Comparison of ENCODE assay signal across 21 cellular contexts in genomic region chr9:129009584-129010141, GRCh38. TPM values are rescaled to one million over a fixed set of nuclear protein-coding genes. Genes with fewer than 3 reads are reported as not detected.
A peak's percentile ranks its signal among the peaks of the same experiment; 100 is the strongest.
DNase-seq lines count a peak whose midpoint lies in the region; ATAC-seq, FAIRE-seq and TF ChIP-seq lines count a peak whose summit lies in the region.
"Had no signal": no experiment of that assay in that cellular context is flagged by ENCODE, and none has a peak within 500 bp of the region (broad histone marks: within the 10 kb centered on the region; RNA-seq: fewer than 3 reads in every experiment).

No MANE protein-coding gene starts in this region.

- POLR2A ChIA-PET in HepG2 (lab: Yijun Ruan, JAX): no interaction called here

- no peak for TF ChIP-seq POLR2A in HepG2 (IDR thresholded peaks at IDR 0.05; ENCODE audit: insufficient read depth in 1 of 2, low read depth in 2 of 2, low read length in 2 of 2)
- TF ChIP-seq POLR2A in transverse colon (IDR thresholded peaks at IDR 0.05): no peak

- no TSS peak for BruUV-seq in HepG2 (replicated peaks; lab: Mats Ljungman, UMichigan)

- H3K27ac ChIP-seq in RWPE2 (ENCODE audit: poor library complexity, severe bottlenecking) (no peak overlapping the region), HepG2 (ENCODE audit: extremely low read length, insufficient read depth, low read length) (no peak overlapping the region), transverse colon (no peak overlapping the region)
- H3K27ac ChIP-seq: A549, SK-N-MC had no signal

- H3K36me3 Mint-ChIP-seq in stimulated activated effector memory CD8-positive, alpha-beta T cell treated with anti-CD3 and anti-CD28 coated beads, Interleukin-12 subunit alpha, Interleukin-12 subunit beta, amount 100 ng/mL, for 72 hours: peaks cover 64% of the 10 kb centered on the region

- H3K9me3 Mint-ChIP-seq in stimulated activated effector memory CD8-positive, alpha-beta T cell treated with anti-CD3 and anti-CD28 coated beads, Interleukin-12 subunit alpha, Interleukin-12 subunit beta, amount 100 ng/mL, for 72 hours: no peaks in the 10 kb centered on the region
- H3K9me3 Mint-ChIP-seq: H9 had no signal

- peaks cover 5% of the 10 kb centered on the region for H3K4me1 Mint-ChIP-seq in stimulated activated effector memory CD8-positive, alpha-beta T cell treated with anti-CD3 and anti-CD28 coated beads, Interleukin-12 subunit alpha, Interleukin-12 subunit beta, amount 100 ng/mL, for 72 hours

- H3K4me1 ChIP-seq in RWPE2 (ENCODE audit: insufficient read depth, poor library complexity, severe bottlenecking) (no peaks in the 10 kb centered on the region), HepG2 (ENCODE audit: insufficient read depth, low read length) (no peaks in the 10 kb centered on the region), HAP-1 (no peaks in the 10 kb centered on the region), transverse colon (peaks cover 0 to 9% (median 2%) of the 10 kb centered on the region in 4 donors)
- H3K4me1 ChIP-seq: A549 had no signal

- TF ChIP-seq RAD21 in HepG2 (CRISPR knock-in tag; IDR thresholded peaks at IDR 0.05): no peak

- H3K4me3 ChIP-seq in RWPE2 (ENCODE audit: severe bottlenecking) (no peak overlapping the region), HepG2 (replicated peaks in 1 of 3; ENCODE audit: insufficient read depth in 1 of 3, low read depth in 2 of 3, low read length in 3 of 3) (no peak overlapping the region), HAP-1 (no peak overlapping the region), transverse colon (no peak overlapping the region)
- H3K4me3 ChIP-seq: A549, SK-N-MC had no signal

- no peaks in the 10 kb centered on the region for H3K9me3 ChIP-seq in RWPE2 (ENCODE audit: severe bottlenecking)
- no peaks in the 10 kb centered on the region for H3K9me3 ChIP-seq in HepG2 (ENCODE audit: low read length)
- no peaks in the 10 kb centered on the region for H3K9me3 ChIP-seq in HAP-1
- H3K9me3 ChIP-seq in transverse colon: no peaks in the 10 kb centered on the region
- H3K9me3 ChIP-seq: A549, BE2C had no signal

- no peak overlapping the region for H3K4me3 Mint-ChIP-seq in stimulated activated effector memory CD8-positive, alpha-beta T cell treated with anti-CD3 and anti-CD28 coated beads, Interleukin-12 subunit alpha, Interleukin-12 subunit beta, amount 100 ng/mL, for 72 hours
- H3K4me3 Mint-ChIP-seq: H9 had no signal

- no peak for FAIRE-seq in HepG2 (lab: Jason Lieb, UNC)
- FAIRE-seq: A549 had no signal

- H3K9ac ChIP-seq in HepG2 (ENCODE audit: insufficient read depth, low read depth, low read length): no peak overlapping the region

- H3K27me3 ChIP-seq in RWPE2 (ENCODE audit: insufficient read depth, poor library complexity, severe bottlenecking) (no peaks in the 10 kb centered on the region), HepG2 (ENCODE audit: control insufficient read depth in 1 of 2, insufficient read depth in 2 of 2, low read length in 2 of 2) (no peaks in the 10 kb centered on the region), HAP-1 (ENCODE audit: low read depth) (no peaks in the 10 kb centered on the region), transverse colon (no peaks in the 10 kb centered on the region)
- H3K27me3 ChIP-seq: BE2C had no signal

- H3K36me3 ChIP-seq in RWPE2 (ENCODE audit: low read depth) (peaks cover 53% of the 10 kb centered on the region), HepG2 (replicated peaks in 1 of 2; ENCODE audit: control insufficient read depth in 1 of 2, insufficient read depth in 2 of 2, low read length in 2 of 2) (peaks cover 26 to 52% of the 10 kb centered on the region in 2 experiments), HAP-1 (replicated peaks) (peaks cover 48% of the 10 kb centered on the region), transverse colon (peaks cover 0 to 20% (median 7%) of the 10 kb centered on the region in 4 donors)

- ATAC-seq in RWPE2 (ENCODE audit: low read depth): no peak
- no peak for ATAC-seq in HepG2
- no peak for ATAC-seq in stimulated activated effector memory CD8-positive, alpha-beta T cell treated with anti-CD3 and anti-CD28 coated beads, Interleukin-12 subunit alpha, Interleukin-12 subunit beta, amount 100 ng/mL, for 72 hours
- ATAC-seq: A549 had no signal

- CTCF ChIA-PET in HepG2 (lab: Yijun Ruan, JAX; ENCODE audit: low intra/inter-chr PET ratio, low total read pairs): no interaction called here

- H3K79me2 ChIP-seq in HepG2 (ENCODE audit: insufficient read depth, low read length): no peaks in the 10 kb centered on the region

- H4K20me1 ChIP-seq in HepG2 (ENCODE audit: insufficient read depth, low read length): no peaks in the 10 kb centered on the region

- in situ Hi-C loops in HepG2 (cut with HindIII; ENCODE audit: extremely low pct_ligation_motif_present, low pct_unique_long_range_greater_than_20kb) (no loop called here), HAP-1 (cut with MboI; ENCODE audit: low sequenced_read_pairs) (no loop called here), transverse colon (cut with MboI; ENCODE audit: low pct_ligation_motif_present in 1 of 4, low pct_unique_long_range_greater_than_20kb in 1 of 4, low sequenced_read_pairs in 3 of 4) (no loop called here)

- TF ChIP-seq EP300 in HepG2 (IDR thresholded peaks at IDR 0.05; ENCODE audit: low read depth in 2 of 2, low read length in 2 of 2): no peak
- no peak for TF ChIP-seq EP300 in HepG2 (CRISPR knock-in tag; IDR thresholded peaks at IDR 0.05; ENCODE audit: borderline replicate concordance)
- no peak for TF ChIP-seq EP300 in transverse colon (IDR thresholded peaks at IDR 0.05; ENCODE audit: low read depth)

- intact Hi-C loops in HepG2 (cut with micrococcal nuclease; ENCODE audit: unreplicated experiment) (loop anchor here (10.0 kb wide), 1 partner anchor 155 kb away; no protein-coding TSS in a partner anchor), transverse colon (cut with DNase I; ENCODE audit: low total_unique reads) (no loop called here)

- no peak for TF ChIP-seq CTCF in RWPE2 (IDR thresholded peaks at IDR 0.05; ENCODE audit: poor library complexity, severe bottlenecking)
- no peak for TF ChIP-seq CTCF in HepG2 (CRISPR knock-in tag; IDR thresholded peaks at IDR 0.05)
- TF ChIP-seq CTCF in transverse colon (IDR thresholded peaks at IDR 0.05): no peak

- H2AFZ ChIP-seq in HepG2 (ENCODE audit: low read length): no peak overlapping the region

- DNase-seq in D341Med (ENCODE audit: low spot score) (peak; percentile 10), RWPE2 (ENCODE audit: low spot score) (peak; percentile 56), HepG2 (ENCODE audit: low spot score) (no peak), HuH-7.5 (ENCODE audit: low spot score) (no peak), HAP-1 (ENCODE audit: low spot score in 2 of 2) (no peak), transverse colon (no peak)
- no peak for DNase-seq in stimulated activated effector memory CD8-positive, alpha-beta T cell treated with anti-CD3 and anti-CD28 coated beads, Interleukin-12 subunit alpha, Interleukin-12 subunit beta, amount 100 ng/mL, for 72 hours (ENCODE audit: low spot score in 2 of 2)
- DNase-seq: BE2C, DMS79, H9, Kasumi-1, NCI-H1694, NCI-H2081, NCI-H2171, NCI-H345, NCI-H524 treated with DMSO at 0.1 percent for 48 hours, OCI-M1, SHP77 treated with DMSO at 0.1 percent for 48 hours, SW 1271 had no signal

- no peak overlapping the region for H3K4me2 ChIP-seq in HepG2 (ENCODE audit: low read depth, low read length)
- H3K4me2 ChIP-seq: A549 had no signal

- WGBS in HepG2 (ENCODE audit: low lambda C conversion rate): 98% methylated on average over 9 of the region's 17 CpGs
- WGBS in transverse colon (ENCODE audit: low coverage in 1 of 2), 2 donors: 95% methylated on average over 14 of the region's 17 CpGs; no CpG with 5 or more reads in 1 of the 2 donors

- H3K27ac Mint-ChIP-seq in stimulated activated effector memory CD8-positive, alpha-beta T cell treated with anti-CD3 and anti-CD28 coated beads, Interleukin-12 subunit alpha, Interleukin-12 subunit beta, amount 100 ng/mL, for 72 hours: peak overlapping the region; percentile 50

RNA-seq across cellular contexts. Expression of gene SH3GLB2, which starts 18.5 kb away (rescaled TPM):
- total RNA-seq in HepG2 (2016; rRNA removed; fragmentation: Illumina TruSeq; extraction: Trizol): 10.5 and 24.0 TPM in 2 replicates
- total RNA-seq in HepG2 (2016; cell fraction: cytosol; rRNA removed; fragmentation: Illumina TruSeq; extraction: Trizol; ENCODE audit: low read depth): 5.7 and 6.3 TPM in 2 replicates
- total RNA-seq in HepG2 (2016; cell fraction: insoluble cytoplasmic fraction; rRNA removed; fragmentation: Illumina TruSeq; extraction: Trizol): 10.1 and 22.9 TPM in 2 replicates
- 9.8 and 12.3 TPM in 2 replicates for total RNA-seq in HepG2 (2016; cell fraction: membrane; rRNA removed; fragmentation: Illumina TruSeq; extraction: Trizol)
- 28.6 and 31.6 TPM in 2 replicates for total RNA-seq in HepG2 (2016; cell fraction: nucleus; rRNA removed; fragmentation: Illumina TruSeq; extraction: Trizol)
- 40.6 and 68.0 TPM in 2 replicates for polyA plus RNA-seq in HepG2 (2011; rRNA removed)
- 23.7 and 25.8 TPM in 2 replicates for polyA plus RNA-seq in HepG2 (2011; cell fraction: cytosol; rRNA removed)
- polyA plus RNA-seq in HepG2 (2011; cell fraction: nucleus; rRNA removed): 356 and 393 TPM in 2 replicates
- 17.4 and 18.7 TPM in 2 replicates for polyA plus RNA-seq in HepG2 (2012)
- 7.5 and 8.5 TPM in 2 replicates for polyA plus RNA-seq in HepG2 (2016; cell fraction: cytosol; fragmentation: Illumina TruSeq; extraction: Trizol; ENCODE audit: low read depth)
- polyA plus RNA-seq in HepG2 (2016; cell fraction: insoluble cytoplasmic fraction; fragmentation: Illumina TruSeq; extraction: Trizol; ENCODE audit: low read depth): 13.7 and 15.9 TPM in 2 replicates
- 11.0 and 13.2 TPM in 2 replicates for polyA plus RNA-seq in HepG2 (2016; cell fraction: membrane; fragmentation: Illumina TruSeq; extraction: Trizol; ENCODE audit: low read depth)
- polyA plus RNA-seq in HepG2 (2016; cell fraction: nucleus; fragmentation: Illumina TruSeq; extraction: Trizol; ENCODE audit: insufficient read depth, low read depth): 80.7 and 100 TPM in 2 replicates
- 29.6 and 163 TPM in 2 replicates for polyA minus RNA-seq in HepG2 (2011; rRNA and poly(A)+ RNA removed; ENCODE audit: low replicate concordance)
- polyA minus RNA-seq in HepG2 (2011; cell fraction: cytosol; rRNA and poly(A)+ RNA removed): 10.4 and 14.1 TPM in 2 replicates
- polyA minus RNA-seq in HepG2 (2011; cell fraction: nucleus; rRNA and poly(A)+ RNA removed): 20.3 and 22.6 TPM in 2 replicates
- total RNA-seq in transverse colon: 100 to 1,000 TPM; 184 to 391 (median 224) TPM

RNA-seq across cellular contexts. Expression of gene MIGA2, which starts 26.8 kb away (rescaled TPM):
- total RNA-seq in HepG2 (2016; rRNA removed; fragmentation: Illumina TruSeq; extraction: Trizol) (8.9 and 17.1 TPM in 2 replicates), transverse colon (100 to 1,000 TPM in 1 of 4 donors, 10 to 100 TPM in 3; 72.0 to 245 (median 74.0) TPM)
- total RNA-seq in HepG2 (2016; cell fraction: cytosol; rRNA removed; fragmentation: Illumina TruSeq; extraction: Trizol; ENCODE audit: low read depth): 5.8 TPM in 2 replicates
- 8.3 and 17.7 TPM in 2 replicates for total RNA-seq in HepG2 (2016; cell fraction: insoluble cytoplasmic fraction; rRNA removed; fragmentation: Illumina TruSeq; extraction: Trizol)
- 6.6 and 6.9 TPM in 2 replicates for total RNA-seq in HepG2 (2016; cell fraction: membrane; rRNA removed; fragmentation: Illumina TruSeq; extraction: Trizol)
- total RNA-seq in HepG2 (2016; cell fraction: nucleus; rRNA removed; fragmentation: Illumina TruSeq; extraction: Trizol): 22.2 and 26.2 TPM in 2 replicates
- 10.8 and 12.2 TPM in 2 replicates for polyA plus RNA-seq in HepG2 (2011; rRNA removed)
- 4.8 and 7.2 TPM in 2 replicates for polyA plus RNA-seq in HepG2 (2011; cell fraction: cytosol; rRNA removed)
- polyA plus RNA-seq in HepG2 (2011; cell fraction: nucleus; rRNA removed): 118 and 145 TPM in 2 replicates
- polyA plus RNA-seq in HepG2 (2012): 3.9 and 9.8 TPM in 2 replicates
- 1.3 and 1.6 TPM in 2 replicates for polyA plus RNA-seq in HepG2 (2016; cell fraction: cytosol; fragmentation: Illumina TruSeq; extraction: Trizol; ENCODE audit: low read depth)
- 5.8 and 6.3 TPM in 2 replicates for polyA plus RNA-seq in HepG2 (2016; cell fraction: insoluble cytoplasmic fraction; fragmentation: Illumina TruSeq; extraction: Trizol; ENCODE audit: low read depth)
- 3.4 and 4.3 TPM in 2 replicates for polyA plus RNA-seq in HepG2 (2016; cell fraction: membrane; fragmentation: Illumina TruSeq; extraction: Trizol; ENCODE audit: low read depth)
- 44.0 and 50.8 TPM in 2 replicates for polyA plus RNA-seq in HepG2 (2016; cell fraction: nucleus; fragmentation: Illumina TruSeq; extraction: Trizol; ENCODE audit: insufficient read depth, low read depth)
- polyA minus RNA-seq in HepG2 (2011; rRNA and poly(A)+ RNA removed; ENCODE audit: low replicate concordance): 17.4 and 26.1 TPM in 2 replicates
- polyA minus RNA-seq in HepG2 (2011; cell fraction: cytosol; rRNA and poly(A)+ RNA removed): 4.4 and 5.0 TPM in 2 replicates
- polyA minus RNA-seq in HepG2 (2011; cell fraction: nucleus; rRNA and poly(A)+ RNA removed): 18.5 and 19.6 TPM in 2 replicates

Comparison
In these comparisons a context has a peak if more than half of its experiments do, and no peak if none do; other contexts are left out.
1. DNase-seq: peak in D341Med (single experiment) and RWPE2 (single experiment); none in HepG2 (single experiment), stimulated activated effector memory CD8-positive, alpha-beta T cell treated with anti-CD3 and anti-CD28 coated beads, Interleukin-12 subunit alpha, Interleukin-12 subunit beta, amount 100 ng/mL, for 72 hours (0 of 2), HuH-7.5 (single experiment), HAP-1 (0 of 2) and transverse colon (single experiment).